In genomic region chr10:22245567-22245966, GRCh38 we compare ENCODE assay signal across 17 cellular contexts. TPM values are rescaled to one million over a fixed set of nuclear protein-coding genes. Genes with fewer than 3 reads are reported as not detected.
DNase-seq lines count a peak whose midpoint lies in the region; ATAC-seq, FAIRE-seq and TF ChIP-seq lines count a peak whose summit lies in the region.
"Had no signal": no experiment of that assay in that cellular context is flagged by ENCODE, and none has a peak within 500 bp of the region (broad histone marks: within the 10 kb centered on the region; RNA-seq: fewer than 3 reads in every experiment).

No MANE protein-coding gene starts in this region.

- no TSS peak for BruUV-seq in HepG2 (replicated peaks; lab: Mats Ljungman, UMichigan)

- no peaks in the 10 kb centered on the region for H3K9me3 ChIP-seq in HepG2 (ENCODE audit: low read length)
- no peaks in the 10 kb centered on the region for H3K9me3 ChIP-seq in transverse colon
- H3K9me3 ChIP-seq: ascending aorta, upper lobe of left lung had no signal

- H3K4me3 ChIP-seq in HepG2 (replicated peaks in 1 of 3; ENCODE audit: insufficient read depth in 1 of 3, low read depth in 2 of 3, low read length in 3 of 3) (no peak overlapping the region), transverse colon (no peak overlapping the region)
- H3K4me3 ChIP-seq: ascending aorta, upper lobe of left lung had no signal

- no peak overlapping the region for H3K9ac ChIP-seq in HepG2 (ENCODE audit: insufficient read depth, low read depth, low read length)

- POLR2A ChIA-PET in HEK293T (lab: Yijun Ruan, JAX): interaction anchor here (0.8 kb wide), 1 partner anchor 17 kb away, joined by 3 read pairs; no protein-coding TSS in a partner anchor
- POLR2A ChIA-PET in HepG2 (lab: Yijun Ruan, JAX): no interaction called here

- in situ Hi-C loops in Caki2 (cut with HindIII; ENCODE audit: low pct_unique_long_range_greater_than_20kb, low sequenced_read_pairs): no loop called here
- in situ Hi-C loops in HepG2 (cut with HindIII; ENCODE audit: extremely low pct_ligation_motif_present, low pct_unique_long_range_greater_than_20kb): no loop called here
- in situ Hi-C loops in transverse colon (cut with MboI; ENCODE audit: low pct_ligation_motif_present in 1 of 4, low pct_unique_long_range_greater_than_20kb in 1 of 4, low sequenced_read_pairs in 3 of 4): loop anchor here in 1 of 4 donors (10.0 kb wide), 1 partner anchor 69 kb away; the partner anchor contains the start of gene COMMD3

- CTCF ChIA-PET in HEK293T (lab: Yijun Ruan, JAX) (no interaction called here), HepG2 (lab: Yijun Ruan, JAX; ENCODE audit: low intra/inter-chr PET ratio, low total read pairs) (no interaction called here)

- no peaks in the 10 kb centered on the region for H3K36me3 ChIP-seq in HepG2 (replicated peaks in 1 of 2; ENCODE audit: control insufficient read depth in 1 of 2, insufficient read depth in 2 of 2, low read length in 2 of 2)
- H3K36me3 ChIP-seq in transverse colon: no peaks in the 10 kb centered on the region
- H3K36me3 ChIP-seq: ascending aorta, upper lobe of left lung had no signal

- no peak overlapping the region for H3K27ac ChIP-seq in HepG2 (ENCODE audit: extremely low read length, insufficient read depth, low read length)
- no peak overlapping the region for H3K27ac ChIP-seq in transverse colon
- H3K27ac ChIP-seq: ascending aorta had no signal

- 0% methylated on average over 2 of the region's 2 CpGs for WGBS in HepG2 (ENCODE audit: low lambda C conversion rate)
- WGBS in transverse colon (ENCODE audit: low coverage in 1 of 2), 2 donors: 77 to 100% methylated on average over 1 to 2 of the region's 2 CpGs

- DNase-seq in Caki2 (ENCODE audit: low read depth): peak; percentile 61
- DNase-seq in HS-27A (ENCODE audit: low read depth): peak; percentile 51
- peak; percentile 74 for DNase-seq in amniotic epithelial cell (ENCODE audit: low read depth)
- peak; percentile 37 for DNase-seq in kidney glomerular epithelial cell (lab: John Stamatoyannopoulos, UW)
- no peak for DNase-seq in HEK293T (ENCODE audit: extremely low spot score)
- no peak for DNase-seq in HepG2 (ENCODE audit: low spot score)
- DNase-seq in GM20000 (ENCODE audit: low spot score): no peak
- DNase-seq in transverse colon: no peak
- DNase-seq: activated CD8-positive, alpha-beta memory T cell treated with anti-CD3 and anti-CD28 coated beads, Interleukin-2, amount 50 U/mL, for 4 hours; effector CD4-positive, alpha-beta T cell; hippocampal formation; mesenchymal stem cell; NCI-H2171 treated with DMSO at 0.1 percent for 48 hours; occipital lobe; T1000; upper lobe of left lung had no signal

- TF ChIP-seq POLR2A in HepG2 (IDR thresholded peaks at IDR 0.05; ENCODE audit: insufficient read depth in 1 of 2, low read depth in 2 of 2, low read length in 2 of 2) (no peak), transverse colon (IDR thresholded peaks at IDR 0.05) (no peak)

- no peak for TF ChIP-seq EP300 in HepG2 (IDR thresholded peaks at IDR 0.05; ENCODE audit: low read depth in 2 of 2, low read length in 2 of 2)
- TF ChIP-seq EP300 in HepG2 (CRISPR knock-in tag; IDR thresholded peaks at IDR 0.05; ENCODE audit: borderline replicate concordance): no peak
- no peak for TF ChIP-seq EP300 in transverse colon (IDR thresholded peaks at IDR 0.05; ENCODE audit: low read depth)

- TF ChIP-seq RAD21 in HepG2 (CRISPR knock-in tag; IDR thresholded peaks at IDR 0.05): no peak

- H3K4me1 ChIP-seq in HepG2 (ENCODE audit: insufficient read depth, low read length) (no peaks in the 10 kb centered on the region), transverse colon (peaks cover 0 to 4% (median 0%) of the 10 kb centered on the region in 4 donors)
- H3K4me1 ChIP-seq: ascending aorta had no signal

- intact Hi-C loops in HepG2 (cut with micrococcal nuclease; ENCODE audit: unreplicated experiment) (no loop called here), transverse colon (cut with DNase I; ENCODE audit: low total_unique reads) (no loop called here)

- H3K27me3 ChIP-seq in HepG2 (ENCODE audit: control insufficient read depth in 1 of 2, insufficient read depth in 2 of 2, low read length in 2 of 2): peaks cover 0 to 10% of the 10 kb centered on the region in 2 experiments; a peak in 2 of 5 replicates
- H3K27me3 ChIP-seq in transverse colon: peaks cover 20% of the 10 kb centered on the region
- H3K27me3 ChIP-seq: ascending aorta, upper lobe of left lung had no signal

- H4K20me1 ChIP-seq in HepG2 (ENCODE audit: insufficient read depth, low read length): no peaks in the 10 kb centered on the region

- TF ChIP-seq CTCF in HepG2 (CRISPR knock-in tag; IDR thresholded peaks at IDR 0.05): no peak
- TF ChIP-seq CTCF in GM20000 (IDR thresholded peaks at IDR 0.05; ENCODE audit: extremely low read depth, missing control alignments): no peak
- TF ChIP-seq CTCF in transverse colon (IDR thresholded peaks at IDR 0.05): no peak

- ATAC-seq in HepG2: no peak

- H3K79me2 ChIP-seq in HepG2 (ENCODE audit: insufficient read depth, low read length): no peaks in the 10 kb centered on the region

- H2AFZ ChIP-seq in HepG2 (ENCODE audit: low read length): no peak overlapping the region

- H3K4me2 ChIP-seq in HepG2 (ENCODE audit: low read depth, low read length): no peak overlapping the region

- no peak for FAIRE-seq in HepG2 (lab: Jason Lieb, UNC)

TF ChIP-seq in HEK293T, 16 proteins besides CTCF, POLR2A, EP300 and RAD21 (continues in another document):
- no peak for TF ChIP-seq TARDBP (IDR thresholded peaks at IDR 0.05)
- no peak for TF ChIP-seq FOXM1 (IDR thresholded peaks at IDR 0.05; ENCODE audit: borderline replicate concordance)
- TF ChIP-seq ZNF384 (IDR thresholded peaks at IDR 0.05): no peak
- no peak for TF ChIP-seq ARNT (IDR thresholded peaks at IDR 0.05)
- TF ChIP-seq HDGF (IDR thresholded peaks at IDR 0.05; ENCODE audit: borderline replicate concordance): no peak
- no peak for TF ChIP-seq FOXK2 (IDR thresholded peaks at IDR 0.05)
- no peak for TF ChIP-seq ELF4 (IDR thresholded peaks at IDR 0.05)
- no peak for TF ChIP-seq L3MBTL2 (conservative IDR thresholded peaks at IDR 0.05)
- no peak for TF ChIP-seq BHLHE40 (IDR thresholded peaks at IDR 0.05; ENCODE audit: borderline replicate concordance)
- no peak for TF ChIP-seq CTBP1 (IDR thresholded peaks at IDR 0.05; ENCODE audit: borderline replicate concordance)
- TF ChIP-seq FOXA1 (IDR thresholded peaks at IDR 0.05): no peak
- no peak for TF ChIP-seq NFRKB (IDR thresholded peaks at IDR 0.05)

TF ChIP-seq in HepG2, 621 proteins besides CTCF, POLR2A, EP300 and RAD21:
- TF ChIP-seq SP140L (CRISPR knock-in tag; IDR thresholded peaks at IDR 0.05; ENCODE audit: borderline replicate concordance) (no peak), ETV5 (CRISPR knock-in tag; IDR thresholded peaks at IDR 0.05; ENCODE audit: borderline replicate concordance) (no peak), ZNF234 (CRISPR knock-in tag; conservative IDR thresholded peaks at IDR 0.05) (no peak), SP5 (CRISPR knock-in tag; IDR thresholded peaks at IDR 0.05; ENCODE audit: borderline replicate concordance, low read depth) (no peak), ZEB1 (IDR thresholded peaks at IDR 0.05; ENCODE audit: insufficient replicate concordance, low read depth) (no peak), TBL1XR1 (IDR thresholded peaks at IDR 0.05; ENCODE audit: borderline replicate concordance, low read length, partially characterized antibody) (no peak), KDM5A (IDR thresholded peaks at IDR 0.05; ENCODE audit: borderline replicate concordance, low read length) (no peak), ZIK1 (CRISPR knock-in tag; IDR thresholded peaks at IDR 0.05; ENCODE audit: borderline replicate concordance, low read depth) (no peak), NFIB (CRISPR knock-in tag; IDR thresholded peaks at IDR 0.05; ENCODE audit: borderline replicate concordance) (no peak)
TF ChIP-seq in HepG2: peak in this region for 0.

RNA-seq across cellular contexts. Expression of gene EBLN1, which starts 27.8 kb away (rescaled TPM):
- total RNA-seq in Caki2 (2014; rRNA removed; shearing (Covaris generic); ENCODE audit: low replicate concordance): not detected in 2 replicates
- not detected in 2 replicates for total RNA-seq in HepG2 (2016; rRNA removed; fragmentation: Illumina TruSeq; extraction: Trizol)
- not detected in 2 replicates for total RNA-seq in HepG2 (2016; cell fraction: cytosol; rRNA removed; fragmentation: Illumina TruSeq; extraction: Trizol; ENCODE audit: low read depth)
- total RNA-seq in HepG2 (2016; cell fraction: insoluble cytoplasmic fraction; rRNA removed; fragmentation: Illumina TruSeq; extraction: Trizol): not detected in 2 replicates
- not detected in 2 replicates for total RNA-seq in HepG2 (2016; cell fraction: membrane; rRNA removed; fragmentation: Illumina TruSeq; extraction: Trizol)
- total RNA-seq in HepG2 (2016; cell fraction: nucleus; rRNA removed; fragmentation: Illumina TruSeq; extraction: Trizol): not detected in 2 replicates
- polyA plus RNA-seq in HepG2 (2011; rRNA removed): not detected in 2 replicates
- polyA plus RNA-seq in HepG2 (2011; cell fraction: cytosol; rRNA removed): not detected in 2 replicates
- not detected in 2 replicates for polyA plus RNA-seq in HepG2 (2011; cell fraction: nucleus; rRNA removed)
- not detected in 2 replicates for polyA plus RNA-seq in HepG2 (2012)
- not detected in 2 replicates for polyA plus RNA-seq in HepG2 (2016; cell fraction: cytosol; fragmentation: Illumina TruSeq; extraction: Trizol; ENCODE audit: low read depth)
- not detected in 2 replicates for polyA plus RNA-seq in HepG2 (2016; cell fraction: insoluble cytoplasmic fraction; fragmentation: Illumina TruSeq; extraction: Trizol; ENCODE audit: low read depth)
- polyA plus RNA-seq in HepG2 (2016; cell fraction: membrane; fragmentation: Illumina TruSeq; extraction: Trizol; ENCODE audit: low read depth): not detected in 2 replicates
- not detected in 2 replicates for polyA plus RNA-seq in HepG2 (2016; cell fraction: nucleus; fragmentation: Illumina TruSeq; extraction: Trizol; ENCODE audit: insufficient read depth, low read depth)
- not detected in 2 replicates for polyA minus RNA-seq in HepG2 (2011; rRNA and poly(A)+ RNA removed; ENCODE audit: low replicate concordance)
- not detected in 2 replicates for polyA minus RNA-seq in HepG2 (2011; cell fraction: cytosol; rRNA and poly(A)+ RNA removed)
- not detected in 2 replicates for polyA minus RNA-seq in HepG2 (2011; cell fraction: nucleus; rRNA and poly(A)+ RNA removed)
- total RNA-seq in transverse colon: not detected
- total RNA-seq: ascending aorta, occipital lobe, upper lobe of left lung had no signal

Comparison
In these comparisons a context has a peak if more than half of its experiments do, and no peak if none do; other contexts are left out.
1. DNase-seq: peak in Caki2 (single experiment), HS-27A (single experiment), amniotic epithelial cell (single experiment) and kidney glomerular epithelial cell (single experiment); none in HEK293T (single experiment), HepG2 (single experiment), GM20000 (single experiment) and transverse colon (single experiment).